17 cellular contexts compared by ENCODE assay signal in the genomic region with DNA sequence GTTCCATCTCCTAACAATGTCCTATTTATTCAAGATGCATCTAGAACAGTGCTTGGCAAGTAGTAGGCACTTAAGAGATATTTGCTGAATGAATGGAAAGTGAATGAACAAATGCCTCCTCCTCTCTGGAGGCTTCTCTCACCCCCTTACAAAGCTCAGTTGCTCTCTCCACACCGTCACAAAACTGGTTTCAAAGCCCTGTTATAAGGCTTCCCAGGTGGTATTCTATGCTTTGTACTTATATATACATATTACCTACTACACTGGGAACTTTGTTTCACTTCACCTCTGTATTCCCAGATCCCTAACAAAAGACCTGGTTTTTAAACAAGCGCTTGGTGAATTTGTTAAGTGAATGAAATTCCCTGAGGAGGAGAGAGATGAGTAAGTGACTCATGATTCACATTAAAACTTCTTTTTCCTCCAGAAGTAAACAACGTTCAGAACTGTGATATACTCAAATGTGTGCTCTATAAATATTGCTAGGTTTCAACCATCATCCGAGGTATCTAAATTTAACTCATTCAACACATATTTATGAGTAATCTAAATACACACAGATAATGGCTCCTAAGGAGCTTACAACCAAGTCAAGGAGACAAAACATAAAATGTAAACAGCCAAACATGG. TPM values are rescaled to one million over a fixed set of nuclear protein-coding genes. Genes with fewer than 3 reads are reported as not detected.
DNase-seq lines count a peak whose midpoint lies in the region; ATAC-seq and TF ChIP-seq lines count a peak whose summit lies in the region.
"Had no signal": no experiment of that assay in that cellular context is flagged by ENCODE, and none has a peak within 500 bp of the region (broad histone marks: within the 10 kb centered on the region; RNA-seq: fewer than 3 reads in every experiment).

No MANE protein-coding gene starts in this region.

- DNase-seq in NCI-H345 (lab: John Stamatoyannopoulos, UW) (peak; percentile 36), NCI-H345 treated with DMSO at 0.1 percent for 48 hours (lab: John Stamatoyannopoulos, UW; ENCODE audit: unreplicated experiment) (no peak), SK-MEL-5 (ENCODE audit: low read depth, low spot score) (peak; percentile 83), fibroblast of the aortic adventitia (ENCODE audit: low read depth) (peak; percentile 25), amniotic stem cell (lab: John Stamatoyannopoulos, UW) (no peak), lower leg skin (ENCODE audit: low spot score in 2 of 2) (no peak)
- DNase-seq in stimulated activated naive CD8-positive, alpha-beta T cell treated with anti-CD3 and anti-CD28 coated beads, Interleukin-15, Interleukin-2, amounts not matched to agents 100 U/mL and 50 U/mL, for 24 hours: no peak
- DNase-seq: activated T-cell treated with anti-CD3 and anti-CD28 coated beads, Interleukin-2, amount 50 U/mL, for 4 hours; aorta; DMS79; effector memory CD4-positive, alpha-beta T cell; GOT3; lower lobe of right lung; NCI-H2227 treated with DMSO at 0.1 percent for 48 hours; stimulated activated CD4-positive, alpha-beta T cell treated with anti-CD3 and anti-CD28 coated beads, Interleukin-12 subunit alpha, Interleukin-12 subunit beta, amount 100 ng/mL, for 4 hours; upper lobe of left lung had no signal

- H3K4me3 ChIP-seq in fibroblast of the aortic adventitia (ENCODE audit: low read depth, low read length) (no peak overlapping the region), urinary bladder (ENCODE audit: low read depth, low read length) (no peak overlapping the region), lower leg skin (ENCODE audit: low read depth, poor library complexity, severe bottlenecking) (no peak overlapping the region)
- H3K4me3 ChIP-seq: lower lobe of right lung, upper lobe of left lung had no signal

- no peaks in the 10 kb centered on the region for H3K4me1 ChIP-seq in urinary bladder (ENCODE audit: insufficient read depth)
- H3K4me1 ChIP-seq: lower lobe of right lung, upper lobe of left lung had no signal

- no peak for ATAC-seq in stimulated activated naive CD8-positive, alpha-beta T cell treated with anti-CD3 and anti-CD28 coated beads, Interleukin-15, Interleukin-2, amounts not matched to agents 100 U/mL and 50 U/mL, for 24 hours
- ATAC-seq: activated T-cell treated with anti-CD3 and anti-CD28 coated beads, Interleukin-2, amount 50 U/mL, for 4 hours; lower lobe of right lung had no signal

- TF ChIP-seq POLR2A in lower leg skin (IDR thresholded peaks at IDR 0.05): no peak

- H3K36me3 ChIP-seq in urinary bladder (ENCODE audit: insufficient read depth): no peaks in the 10 kb centered on the region
- H3K36me3 ChIP-seq: lower lobe of right lung, upper lobe of left lung had no signal

- in situ Hi-C loops in SK-MEL-5 (cut with HindIII; ENCODE audit: low pct_unique_long_range_greater_than_20kb, low sequenced_read_pairs): no loop called here

- WGBS in urinary bladder: 50% methylated on average over 4 of the region's 4 CpGs
- WGBS in lower leg skin, 2 donors: 49 to 50% methylated on average over 4 of the region's 4 CpGs

- H3K27ac ChIP-seq in urinary bladder (ENCODE audit: low read depth): peak overlapping the region; percentile 0
- H3K27ac ChIP-seq: lower lobe of right lung, upper lobe of left lung had no signal

- TF ChIP-seq CTCF in fibroblast of the aortic adventitia (IDR thresholded peaks at IDR 0.05; ENCODE audit: insufficient read depth, low read length) (no peak), lower leg skin (IDR thresholded peaks at IDR 0.05) (no peak)

- intact Hi-C loops in lower leg skin (cut with DNase I; ENCODE audit: low total_unique reads): no loop called here

RNA-seq across cellular contexts. Expression of a gene that starts 36.0 kb away (rescaled TPM):
- 30.0 and 30.4 TPM in 2 replicates for total RNA-seq in SK-MEL-5 (2014; rRNA removed; shearing (Covaris generic))
- 32.5 and 45.4 TPM in 2 replicates for polyA plus RNA-seq in SK-MEL-5 (2015; cell fraction: cytosol; rRNA removed)
- polyA plus RNA-seq in SK-MEL-5 (2015; cell fraction: nucleus; rRNA removed): 16.7 and 17.4 TPM in 2 replicates
- total RNA-seq in fibroblast of the aortic adventitia (ENCODE audit: low replicate concordance) (13.1 and 27.7 TPM in 2 replicates), urinary bladder (20.2 TPM), lower leg skin (10 to 100 TPM in 2 of 4 donors, 1 to 10 TPM in 2; 6.5 to 16.3 (median 12.3) TPM)
- 14.8 TPM for polyA plus RNA-seq in urinary bladder

Comparison
In these comparisons a context has a peak if more than half of its experiments do, and no peak if none do; other contexts are left out.
1. DNase-seq: peak in NCI-H345 (single experiment), SK-MEL-5 (single experiment) and fibroblast of the aortic adventitia (single experiment); none in NCI-H345 treated with DMSO at 0.1 percent for 48 hours (single experiment), stimulated activated naive CD8-positive, alpha-beta T cell treated with anti-CD3 and anti-CD28 coated beads, Interleukin-15, Interleukin-2, amounts not matched to agents 100 U/mL and 50 U/mL, for 24 hours (single experiment), amniotic stem cell (single experiment) and lower leg skin (0 of 2).